ENCODE assay signal across 25 cellular contexts in the genomic region with DNA sequence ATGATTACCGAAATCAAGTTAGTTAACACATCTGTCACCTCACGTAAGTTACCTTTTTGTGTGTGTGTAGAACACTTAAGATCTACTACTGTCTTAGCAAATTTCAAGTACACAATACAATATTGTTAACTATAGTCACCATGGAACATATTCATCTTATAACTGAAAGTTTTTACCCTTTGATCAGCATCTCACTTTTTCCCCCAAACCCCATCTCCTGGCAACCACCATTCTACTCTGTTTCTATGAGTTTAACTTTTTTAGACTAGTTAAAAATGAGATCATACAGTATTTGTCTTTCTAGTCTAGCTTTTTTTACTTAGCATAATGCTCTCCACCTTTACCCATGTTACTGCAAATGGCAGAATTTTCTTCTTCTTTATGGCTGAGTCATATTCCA.
"Had no signal": no experiment of that assay in that cellular context is flagged by ENCODE, and none has a peak within 500 bp of the region (broad histone marks: within the 10 kb centered on the region; RNA-seq: fewer than 3 reads in every experiment).

No MANE protein-coding gene starts in this region.

- FAIRE-seq: endometrium, keratinocyte, pancreas, small intestine, urothelium cell line had no signal

- H3K4me1 Mint-ChIP-seq: neural crest cell had no signal

- DNase-seq: dermis blood vessel endothelial cell; effector memory CD8-positive, alpha-beta T cell; erythroblast; esophagus squamous epithelium; foreskin melanocyte; glutamatergic neuron; heart right ventricle; hypothalamus; left ventricle myocardium superior; lower lobe of right lung; pancreas; right lobe of liver; small intestine; stimulated activated CD4-positive, alpha-beta T cell treated with anti-CD3 and anti-CD28 coated beads, Interleukin-15, amount 100 ng/mL, for 24 hours; stimulated activated CD4-positive, alpha-beta T cell treated with anti-CD3 and anti-CD28 coated beads, Interleukin-2, amount 100 ng/mL, for 48 hours; stimulated activated naive CD4-positive, alpha-beta T cell; substantia nigra; testis; tibial artery; upper lobe of left lung had no signal

- H3K27me3 Mint-ChIP-seq: effector memory CD8-positive, alpha-beta T cell; natural killer cell treated with Interleukin-12 subunit alpha and Interleukin-12 subunit beta and Interleukin-15 and Interleukin-18, amount 100 ng/mL, for 72 hours had no signal

- H3K9me3 Mint-ChIP-seq: effector memory CD8-positive, alpha-beta T cell had no signal

- ATAC-seq: effector memory CD8-positive, alpha-beta T cell; heart right ventricle; left ventricle myocardium superior; lower lobe of right lung; natural killer cell treated with Interleukin-12 subunit alpha and Interleukin-12 subunit beta and Interleukin-15 and Interleukin-18, amount 100 ng/mL, for 72 hours; pancreas; right lobe of liver had no signal

- H3K4me3 Mint-ChIP-seq: effector memory CD8-positive, alpha-beta T cell; natural killer cell treated with Interleukin-12 subunit alpha and Interleukin-12 subunit beta and Interleukin-15 and Interleukin-18, amount 100 ng/mL, for 72 hours; neural crest cell had no signal

- H3K27ac Mint-ChIP-seq: natural killer cell treated with Interleukin-12 subunit alpha and Interleukin-12 subunit beta and Interleukin-15 and Interleukin-18, amount 100 ng/mL, for 72 hours had no signal
